In genomic region chr6:3697609-3698008, GRCh38 we compare ENCODE assay signal across 13 cellular contexts. TPM values are rescaled to one million over a fixed set of nuclear protein-coding genes. Genes with fewer than 3 reads are reported as not detected.
DNase-seq lines count a peak whose midpoint lies in the region; ATAC-seq, FAIRE-seq and TF ChIP-seq lines count a peak whose summit lies in the region.
"Had no signal": no experiment of that assay in that cellular context is flagged by ENCODE, and none has a peak within 500 bp of the region (broad histone marks: within the 10 kb centered on the region; RNA-seq: fewer than 3 reads in every experiment).

No MANE protein-coding gene starts in this region.

- DNase-seq in H54 (ENCODE audit: insufficient read length, low spot score) (peak; percentile 32), astrocyte of the hippocampus (ENCODE audit: low read depth, low spot score) (peak; percentile 90), right cardiac atrium (peak in 1 of 3 donors; percentile 22), superior temporal gyrus (ENCODE audit: extremely low spot score) (peak; percentile 40), mesenteric fat pad (ENCODE audit: low spot score) (no peak), NCI-H1417 treated with DMSO at 0.1 percent for 48 hours (lab: John Stamatoyannopoulos, UW) (no peak), GF-D8 (lab: John Stamatoyannopoulos, UW) (no peak)
- DNase-seq: activated CD4-positive, alpha-beta memory T cell treated with anti-CD3 and anti-CD28 coated beads, Interleukin-2, amount 10 ng/mL, durations not matched to agents 7 days and 5 days; activated naive CD4-positive, alpha-beta T cell; DMS79 treated with DMSO at 0.1 percent for 48 hours; effector CD4-positive, alpha-beta T cell; right lobe of liver; thyroid gland had no signal

- FAIRE-seq in H54 (lab: Jason Lieb, UNC): no peak

- ATAC-seq in right cardiac atrium: peak; percentile 52 to 73

- no peak overlapping the region for H3K27ac ChIP-seq in right cardiac atrium (ENCODE audit: low read length)
- H3K27ac ChIP-seq: right lobe of liver, thyroid gland had no signal

- 97% methylated on average over 1 of the region's 1 CpG for WGBS in right cardiac atrium

- H3K4me3 ChIP-seq in right cardiac atrium (ENCODE audit: low read length): no peak overlapping the region
- H3K4me3 ChIP-seq: right lobe of liver, thyroid gland had no signal

- TF ChIP-seq POLR2A in H54 (IDR thresholded peaks at IDR 0.05; ENCODE audit: low read depth, low read length): no peak

- H3K9me3 ChIP-seq in right cardiac atrium (ENCODE audit: control insufficient read depth, low read length): no peaks in the 10 kb centered on the region
- H3K9me3 ChIP-seq: right lobe of liver, thyroid gland had no signal

- intact Hi-C loops in right cardiac atrium (cut with DNase I): no loop called here

- no peaks in the 10 kb centered on the region for H3K4me1 ChIP-seq in right cardiac atrium (ENCODE audit: control insufficient read depth, insufficient read depth, low read length)
- H3K4me1 ChIP-seq: right lobe of liver had no signal

- no peaks in the 10 kb centered on the region for H3K27me3 ChIP-seq in right cardiac atrium (ENCODE audit: control insufficient read depth, insufficient read depth)
- H3K27me3 ChIP-seq: right lobe of liver, thyroid gland had no signal

RNA-seq across cellular contexts. Expression of gene PXDC1, which starts 53.9 kb away (rescaled TPM):
- total RNA-seq in right cardiac atrium (10 to 100 TPM; 18.9 to 43.9 (median 24.1) TPM), mesenteric fat pad (133 TPM)
- polyA plus RNA-seq in right cardiac atrium: 23.7 TPM

Comparison
In these comparisons a context has a peak if more than half of its experiments do, and no peak if none do; other contexts are left out.
1. DNase-seq: peak in H54 (single experiment), astrocyte of the hippocampus (single experiment) and superior temporal gyrus (single experiment); none in mesenteric fat pad (single experiment), NCI-H1417 treated with DMSO at 0.1 percent for 48 hours (single experiment) and GF-D8 (single experiment).